In genomic region chr5:177090813-177091212, GRCh38 we compare ENCODE assay signal across 30 cellular contexts.
"Had no signal": no experiment of that assay in that cellular context is flagged by ENCODE, and none has a peak within 500 bp of the region (broad histone marks: within the 10 kb centered on the region; RNA-seq: fewer than 3 reads in every experiment).

No MANE protein-coding gene starts in this region.

- H3K9me3 Mint-ChIP-seq: naive B cell; natural killer cell; nephron; stimulated activated memory B cell treated with anti-CD40 and anti-IgM and Interleukin-4, amounts not matched to agents 10 μg/mL and 1 μg/mL and 100 μg/mL, for 72 hours; stimulated activated naive CD8-positive, alpha-beta T cell treated with anti-CD3 and anti-CD28 coated beads, Interleukin-15, amount 100 ng/mL, for 72 hours; type B pancreatic cell had no signal

- DNase-seq: naive B cell; natural killer cell; nucleus accumbens; pancreas; psoas muscle; spleen; stimulated activated CD4-positive, alpha-beta T cell treated with anti-CD3 and anti-CD28 coated beads, Interleukin-12 subunit alpha, Interleukin-12 subunit beta, amount 100 ng/mL, for 4 hours; stimulated activated CD4-positive, alpha-beta T cell treated with anti-CD3 and anti-CD28 coated beads, Interleukin-1b, Interleukin-23, amount 100 ng/mL, for 48 hours; stimulated activated CD4-positive, alpha-beta T cell treated with anti-CD3 and anti-CD28 coated beads, Interleukin-4, amount 100 ng/mL, for 1 hour; stimulated activated CD4-positive, alpha-beta T cell treated with anti-CD3 and anti-CD28 coated beads, Interleukin-4, amount 100 ng/mL, for 4 hours; stimulated activated CD8-positive, alpha-beta memory T cell treated with anti-CD3 and anti-CD28 coated beads, Interleukin-4, amount 100 ng/mL, for 48 hours; stimulated activated naive CD4-positive, alpha-beta T cell; stimulated activated naive CD8-positive, alpha-beta T cell treated with anti-CD3 and anti-CD28 coated beads, Interleukin-15, amount 100 ng/mL, for 72 hours; stimulated activated naive CD8-positive, alpha-beta T cell treated with anti-CD3 and anti-CD28 coated beads, Interleukin-15, Interleukin-2, amounts not matched to agents 100 U/mL and 50 U/mL, for 24 hours; substantia nigra; testis; tibial artery; upper lobe of right lung; uterus had no signal

- H3K36me3 ChIP-seq: neutrophil, suprapubic skin, tibial artery, transverse colon, upper lobe of right lung, uterus had no signal

- FAIRE-seq: pancreas had no signal

- H3K27ac Mint-ChIP-seq: naive B cell; natural killer cell; progenitor cell of endocrine pancreas; stimulated activated memory B cell treated with anti-CD40 and anti-IgM and Interleukin-4, amounts not matched to agents 10 μg/mL and 1 μg/mL and 100 μg/mL, for 72 hours; stimulated activated naive CD8-positive, alpha-beta T cell treated with anti-CD3 and anti-CD28 coated beads, Interleukin-15, amount 100 ng/mL, for 72 hours; type B pancreatic cell had no signal

- ATAC-seq: natural killer cell; pancreas; psoas muscle; right cardiac atrium; sciatic nerve; stimulated activated memory B cell treated with anti-CD40 and anti-IgM and Interleukin-4, amounts not matched to agents 10 μg/mL and 1 μg/mL and 100 μg/mL, for 72 hours; stimulated activated naive CD8-positive, alpha-beta T cell treated with anti-CD3 and anti-CD28 coated beads, Interleukin-15, amount 100 ng/mL, for 72 hours; stimulated activated naive CD8-positive, alpha-beta T cell treated with anti-CD3 and anti-CD28 coated beads, Interleukin-15, Interleukin-2, amounts not matched to agents 100 U/mL and 50 U/mL, for 24 hours; upper lobe of right lung had no signal

- H3K9me3 ChIP-seq: neutrophil, pancreas, psoas muscle, spleen, suprapubic skin, testis, tibial artery, transverse colon, upper lobe of right lung, uterus had no signal

- H3K27ac ChIP-seq: neutrophil, pancreas, psoas muscle, skin epidermis, suprapubic skin, testis, tibial artery, uterus had no signal

- H3K36me3 Mint-ChIP-seq: naive B cell; natural killer cell; stimulated activated memory B cell treated with anti-CD40 and anti-IgM and Interleukin-4, amounts not matched to agents 10 μg/mL and 1 μg/mL and 100 μg/mL, for 72 hours; type B pancreatic cell had no signal

- H3K27me3 ChIP-seq: pancreas, testis, transverse colon, upper lobe of right lung, uterus had no signal

- H3K4me2 ChIP-seq: smooth muscle cell had no signal

- H3K4me3 ChIP-seq: pancreas, psoas muscle, skin epidermis, smooth muscle cell, spleen, suprapubic skin, testis, tibial artery, transverse colon, uterus had no signal

- H3K4me3 Mint-ChIP-seq: naive B cell; natural killer cell; stimulated activated memory B cell treated with anti-CD40 and anti-IgM and Interleukin-4, amounts not matched to agents 10 μg/mL and 1 μg/mL and 100 μg/mL, for 72 hours; stimulated activated naive CD8-positive, alpha-beta T cell treated with anti-CD3 and anti-CD28 coated beads, Interleukin-15, amount 100 ng/mL, for 72 hours; type B pancreatic cell had no signal

- H3K27me3 Mint-ChIP-seq: progenitor cell of endocrine pancreas had no signal
